Comparison of ENCODE assay signal across 33 cellular contexts in genomic region chr5:128158342-128158741, GRCh38.
"Had no signal": no experiment of that assay in that cellular context is flagged by ENCODE, and none has a peak within 500 bp of the region (broad histone marks: within the 10 kb centered on the region; RNA-seq: fewer than 3 reads in every experiment).

No MANE protein-coding gene starts in this region.

- H3K4me3 ChIP-seq: adrenal gland, ascending aorta, body of pancreas, breast epithelium, cardiac muscle cell had no signal

- H3K27ac ChIP-seq: adrenal gland, ascending aorta, body of pancreas, brain microvascular endothelial cell, breast epithelium, cardiac muscle cell had no signal

- ATAC-seq: activated naive CD4-positive, alpha-beta T cell treated with anti-CD3 and anti-CD28 coated beads, Interleukin-2, amount 50 U/mL, for 72 hours; activated naive CD8-positive, alpha-beta T cell treated with anti-CD3 and anti-CD28 coated beads, Interleukin-2, amount 50 U/mL, for 24 hours; activated T-cell treated with anti-CD3 and anti-CD28 coated beads, Interleukin-2, amount 50 U/mL, for 4 hours; activated T-cell treated with anti-CD3 and anti-CD28 coated beads, Interleukin-2, amount 50 U/mL, for 72 hours; activated T-helper 17 cell treated with anti-CD3 and anti-CD28 coated beads, Interleukin-2, amount 50 U/mL, for 72 hours; body of pancreas had no signal

- H3K9me3 ChIP-seq: adrenal gland, ascending aorta, body of pancreas, breast epithelium had no signal

- H3K27me3 ChIP-seq: adrenal gland, ascending aorta, body of pancreas, brain microvascular endothelial cell, breast epithelium, cardiac muscle cell had no signal

- FAIRE-seq: astrocyte, bronchial epithelial cell, colon had no signal

- H3K36me3 ChIP-seq: adrenal gland, breast epithelium had no signal

- H3K4me1 ChIP-seq: adrenal gland, ascending aorta, body of pancreas, breast epithelium had no signal

- DNase-seq: activated effector memory CD4-positive, alpha-beta T cell treated with anti-CD3 and anti-CD28 coated beads, Interleukin-2, amount 50 U/mL, for 16 hours; activated effector memory CD4-positive, alpha-beta T cell treated with Interleukin-2 at 50 U/mL for 16 hours; activated gamma-delta T cell; activated gamma-delta T cell treated with Interleukin-2 at 50 U/mL for 16 hours; activated naive CD4-positive, alpha-beta T cell; activated naive CD4-positive, alpha-beta T cell treated with anti-CD3 and anti-CD28 coated beads for 36 hours; activated naive CD4-positive, alpha-beta T cell treated with anti-CD3 and anti-CD28 coated beads, Interleukin-2, amount 10 ng/mL, durations not matched to agents 7 days and 5 days; activated naive CD4-positive, alpha-beta T cell treated with anti-CD3 and anti-CD28 coated beads, Interleukin-2, amount 50 U/mL, for 16 hours; activated naive CD4-positive, alpha-beta T cell treated with Interleukin-2 at 50 U/mL for 16 hours; activated naive CD8-positive, alpha-beta T cell treated with anti-CD3 and anti-CD28 coated beads for 36 hours; activated naive CD8-positive, alpha-beta T cell treated with anti-CD3 and anti-CD28 coated beads, Interleukin-2, amount 10 ng/mL, durations not matched to agents 7 days and 5 days; activated naive CD8-positive, alpha-beta T cell treated with anti-CD3 and anti-CD28 coated beads, Interleukin-2, amount 50 U/mL, for 24 hours; activated T-cell treated with anti-CD3 and anti-CD28 coated beads, Interleukin-2, amount 50 U/mL, for 4 hours; activated T-cell treated with anti-CD3 and anti-CD28 coated beads, Interleukin-2, amount 50 U/mL, for 48 hours; activated T-cell treated with anti-CD3 and anti-CD28 coated beads, Interleukin-2, amount 50 U/mL, for 72 hours; adrenal gland; amniotic stem cell; amygdala; anterior cingulate cortex; aorta; body of pancreas; brain microvascular endothelial cell; caudate nucleus; central memory CD4-positive, alpha-beta T cell; cerebellar nuclear complex had no signal
